12 cellular contexts compared by ENCODE assay signal in the genomic region with DNA sequence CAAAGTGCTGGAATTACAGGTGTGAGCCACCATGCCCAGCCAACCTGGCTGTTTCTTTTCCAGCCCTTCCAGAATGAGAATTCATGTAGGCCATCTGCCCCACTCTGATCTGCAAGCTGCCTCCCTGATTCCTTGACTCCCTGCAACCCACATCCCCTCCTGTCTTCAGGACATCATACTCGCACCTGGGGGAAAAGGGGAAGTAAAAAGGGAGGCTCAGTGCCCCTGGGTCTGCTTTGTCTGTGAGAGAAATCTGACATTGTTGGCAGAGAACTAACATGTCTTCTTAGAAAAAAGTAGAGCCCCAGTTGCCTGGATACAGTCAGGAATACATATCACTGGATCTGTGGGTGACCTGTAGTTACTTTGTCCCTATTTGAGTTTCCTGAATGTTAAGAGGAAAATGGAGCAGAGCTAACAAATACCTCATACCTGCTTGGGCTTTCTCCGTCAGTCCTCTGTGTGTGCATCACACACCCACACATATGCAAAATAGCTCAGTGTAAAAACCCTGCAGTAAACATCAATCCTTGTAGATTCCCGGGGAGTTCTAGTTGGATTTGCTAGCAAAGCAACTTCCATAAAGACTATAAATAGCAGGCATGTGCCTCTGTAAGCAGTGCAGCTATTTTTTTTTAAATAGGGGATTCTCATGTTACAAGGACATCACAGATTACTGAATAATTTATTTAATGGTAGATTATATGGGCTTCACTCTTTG.
DNase-seq lines count a peak whose midpoint lies in the region; ATAC-seq and TF ChIP-seq lines count a peak whose summit lies in the region.
"Had no signal": no experiment of that assay in that cellular context is flagged by ENCODE, and none has a peak within 500 bp of the region (broad histone marks: within the 10 kb centered on the region; RNA-seq: fewer than 3 reads in every experiment).

No MANE protein-coding gene starts in this region.

- no peaks in the 10 kb centered on the region for H4K20me1 ChIP-seq in DOHH2 (ENCODE audit: control insufficient read depth, insufficient read depth, low read depth, low read length)

- no peak for ATAC-seq in activated T-cell treated with anti-CD3 and anti-CD28 coated beads, Interleukin-2, amount 50 U/mL, for 4 hours
- no peak for ATAC-seq in left lung
- ATAC-seq: activated T-cell treated with anti-CD3 and anti-CD28 coated beads, Interleukin-2, amount 50 U/mL, for 72 hours; naive thymus-derived CD4-positive, alpha-beta T cell had no signal

- H3K27me3 Mint-ChIP-seq in activated T-cell treated with anti-CD3 and anti-CD28 coated beads, Interleukin-2, amount 50 U/mL, for 4 hours (ENCODE audit: low read depth): peaks cover 5% of the 10 kb centered on the region

- H3K4me1 ChIP-seq in DOHH2 (ENCODE audit: control insufficient read depth, low read length) (peaks cover 91% of the 10 kb centered on the region), HEK293 (ENCODE audit: control insufficient read depth, insufficient read depth, low read length) (0 out of 2 replicates have a peak, but pooled peaks cover 3% of the 10 kb centered on the region), left lung (no peaks in the 10 kb centered on the region)
- H3K4me1 ChIP-seq: SJSA1 had no signal

- H3K4me1 Mint-ChIP-seq in activated T-cell treated with anti-CD3 and anti-CD28 coated beads, Interleukin-2, amount 50 U/mL, for 4 hours (ENCODE audit: low read depth): no peaks in the 10 kb centered on the region
- H3K4me1 Mint-ChIP-seq: naive thymus-derived CD4-positive, alpha-beta T cell had no signal

- no peaks in the 10 kb centered on the region for H3K27me3 ChIP-seq in DOHH2 (ENCODE audit: control insufficient read depth, low read length)
- H3K27me3 ChIP-seq in left lung: no peaks in the 10 kb centered on the region
- H3K27me3 ChIP-seq: MG63, SJSA1 had no signal

- H3K4me2 ChIP-seq in DOHH2 (ENCODE audit: low read length): peak overlapping the region; percentile 95

- H3K4me3 Mint-ChIP-seq in activated T-cell treated with anti-CD3 and anti-CD28 coated beads, Interleukin-2, amount 50 U/mL, for 4 hours: no peak overlapping the region
- H3K4me3 Mint-ChIP-seq: activated T-cell treated with anti-CD3 and anti-CD28 coated beads, Interleukin-2, amount 50 U/mL, for 72 hours; naive thymus-derived CD4-positive, alpha-beta T cell had no signal

- CTCF ChIA-PET in HEK293 (lab: Yijun Ruan, JAX): interaction anchor here (1.1 to 1.4 kb wide), 2 partner anchors 178 to 427 kb away, joined by 3 to 5 read pairs; no protein-coding TSS in a partner anchor

- no peaks in the 10 kb centered on the region for H3K9me2 ChIP-seq in DOHH2 (replicated peaks; ENCODE audit: control insufficient read depth, low read length)

- peak; percentile 47 for DNase-seq in NCI-H2171 treated with DMSO at 0.1 percent for 48 hours (lab: John Stamatoyannopoulos, UW)
- peak; percentile 51 for DNase-seq in iPS-NIHi11 (ENCODE audit: low spot score)
- DNase-seq in NCI-H2081 (lab: John Stamatoyannopoulos, UW): no peak
- no peak for DNase-seq in activated T-cell treated with anti-CD3 and anti-CD28 coated beads, Interleukin-2, amount 50 U/mL, for 4 hours
- no peak for DNase-seq in amygdala (lab: John Stamatoyannopoulos, UW)
- no peak for DNase-seq in left lung
- DNase-seq: activated T-cell treated with anti-CD3 and anti-CD28 coated beads, Interleukin-2, amount 50 U/mL, for 72 hours; MG63; naive thymus-derived CD4-positive, alpha-beta T cell had no signal

- POLR2A ChIA-PET in HEK293 (lab: Yijun Ruan, JAX): no interaction called here

- H3K36me3 Mint-ChIP-seq in activated T-cell treated with anti-CD3 and anti-CD28 coated beads, Interleukin-2, amount 50 U/mL, for 4 hours (ENCODE audit: insufficient read depth): no peaks in the 10 kb centered on the region
- H3K36me3 Mint-ChIP-seq: naive thymus-derived CD4-positive, alpha-beta T cell had no signal

- peak overlapping the region; percentile 64 for H3K4me3 ChIP-seq in DOHH2 (ENCODE audit: low read length)
- no peak overlapping the region for H3K4me3 ChIP-seq in HEK293 (ENCODE audit: low read depth, low read length)
- H3K4me3 ChIP-seq in left lung: no peak overlapping the region
- H3K4me3 ChIP-seq: MG63, SJSA1 had no signal

- peaks cover 51% of the 10 kb centered on the region for H3F3A ChIP-seq in DOHH2 (ENCODE audit: control insufficient read depth, insufficient read depth)

- H3K9me3 Mint-ChIP-seq in activated T-cell treated with anti-CD3 and anti-CD28 coated beads, Interleukin-2, amount 50 U/mL, for 4 hours: no peaks in the 10 kb centered on the region
- H3K9me3 Mint-ChIP-seq: activated T-cell treated with anti-CD3 and anti-CD28 coated beads, Interleukin-2, amount 50 U/mL, for 72 hours; naive thymus-derived CD4-positive, alpha-beta T cell had no signal

- TF ChIP-seq CTCF in DOHH2 (IDR thresholded peaks at IDR 0.05; ENCODE audit: low read depth, low read length, poor library complexity, severe bottlenecking) (no peak), HEK293 (tag by site-specific recombination; IDR thresholded peaks at IDR 0.05) (no peak), left lung (IDR thresholded peaks at IDR 0.05) (no peak)

- peaks cover 3% of the 10 kb centered on the region; the same call in 1 of the 2 replicates for H3K79me2 ChIP-seq in DOHH2 (ENCODE audit: control insufficient read depth, low read length)

- intact Hi-C loops in left lung (cut with DNase I): no loop called here

- H3K27ac ChIP-seq in DOHH2 (ENCODE audit: low read depth, low read length) (peak overlapping the region; percentile 95), HEK293 (ENCODE audit: extremely low read depth, low read depth, low read length) (no peak overlapping the region), left lung (no peak overlapping the region)
- H3K27ac ChIP-seq: SJSA1 had no signal

- no peaks in the 10 kb centered on the region for H3K9me3 ChIP-seq in DOHH2 (ENCODE audit: control insufficient read depth, insufficient read depth, low read length)
- no peaks in the 10 kb centered on the region for H3K9me3 ChIP-seq in HEK293 (ENCODE audit: control insufficient read depth, insufficient read depth, low read depth, low read length)
- H3K9me3 ChIP-seq in left lung: no peaks in the 10 kb centered on the region
- H3K9me3 ChIP-seq: MG63, SJSA1 had no signal

- H3K36me3 ChIP-seq in DOHH2 (ENCODE audit: control insufficient read depth, low read length) (peaks cover 8% of the 10 kb centered on the region), HEK293 (ENCODE audit: control insufficient read depth in 2 of 2, insufficient read depth in 1 of 2, low read length in 2 of 2) (no peaks in the 10 kb centered on the region), left lung (no peaks in the 10 kb centered on the region)
- H3K36me3 ChIP-seq: MG63, SJSA1 had no signal

TF ChIP-seq in HEK293, 187 proteins besides CTCF, POLR2A, EP300 and RAD21 (continues in another document):
- TF ChIP-seq ZNF701 (tag by site-specific recombination; IDR thresholded peaks at IDR 0.05) (no peak), ZBTB1 (tag by site-specific recombination; IDR thresholded peaks at IDR 0.05) (no peak), ZNF350 (tag by site-specific recombination; IDR thresholded peaks at IDR 0.05) (no peak), KLF17 (tag by site-specific recombination; IDR thresholded peaks at IDR 0.05) (no peak), BCL6B (tag by site-specific recombination; IDR thresholded peaks at IDR 0.05) (no peak)
- TF ChIP-seq, protein P1, sequence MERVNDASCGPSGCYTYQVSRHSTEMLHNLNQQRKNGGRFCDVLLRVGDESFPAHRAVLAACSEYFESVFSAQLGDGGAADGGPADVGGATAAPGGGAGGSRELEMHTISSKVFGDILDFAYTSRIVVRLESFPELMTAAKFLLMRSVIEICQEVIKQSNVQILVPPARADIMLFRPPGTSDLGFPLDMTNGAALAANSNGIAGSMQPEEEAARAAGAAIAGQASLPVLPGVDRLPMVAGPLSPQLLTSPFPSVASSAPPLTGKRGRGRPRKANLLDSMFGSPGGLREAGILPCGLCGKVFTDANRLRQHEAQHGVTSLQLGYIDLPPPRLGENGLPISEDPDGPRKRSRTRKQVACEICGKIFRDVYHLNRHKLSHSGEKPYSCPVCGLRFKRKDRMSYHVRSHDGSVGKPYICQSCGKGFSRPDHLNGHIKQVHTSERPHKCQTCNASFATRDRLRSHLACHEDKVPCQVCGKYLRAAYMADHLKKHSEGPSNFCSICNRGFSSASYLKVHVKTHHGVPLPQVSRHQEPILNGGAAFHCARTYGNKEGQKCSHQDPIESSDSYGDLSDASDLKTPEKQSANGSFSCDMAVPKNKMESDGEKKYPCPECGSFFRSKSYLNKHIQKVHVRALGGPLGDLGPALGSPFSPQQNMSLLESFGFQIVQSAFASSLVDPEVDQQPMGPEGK (tag by site-specific recombination; IDR thresholded peaks at IDR 0.05): no peak

Comparison
In these comparisons a context has a peak if more than half of its experiments do, and no peak if none do; other contexts are left out.
1. DNase-seq: peak in NCI-H2171 treated with DMSO at 0.1 percent for 48 hours (single experiment) and iPS-NIHi11 (single experiment); none in NCI-H2081 (0 of 2), activated T-cell treated with anti-CD3 and anti-CD28 coated beads, Interleukin-2, amount 50 U/mL, for 4 hours (single experiment), amygdala (0 of 56) and left lung (0 of 2).